ENCODE assay signal across 1 cellular context in genomic region chr15:43493687-43494472, GRCh38.
TF ChIP-seq lines count a peak whose summit lies in the region.

No MANE protein-coding gene starts in this region.

TF ChIP-seq in K562, 482 proteins besides CTCF, POLR2A, EP300 and RAD21 (continued from another document and continues in another):
- TF ChIP-seq REST (CRISPR knock-in tag; IDR thresholded peaks at IDR 0.05; ENCODE audit: low read depth) (no peak), PTRF (tag; IDR thresholded peaks at IDR 0.05) (no peak), RBM15 (IDR thresholded peaks at IDR 0.05; ENCODE audit: insufficient read depth, low read length) (no peak), BCLAF1 (IDR thresholded peaks at IDR 0.05; ENCODE audit: borderline replicate concordance in 1 of 2, control insufficient read depth in 1 of 2, low read depth in 2 of 2, low read length in 1 of 2) (no peak), DMBX1 (CRISPR knock-in tag; IDR thresholded peaks at IDR 0.05; ENCODE audit: borderline replicate concordance) (0 out of 2 replicates have a peak, but pooled peaks have one; percentile 30), MAX (CRISPR knock-in tag; IDR thresholded peaks at IDR 0.05) (no peak), NCOA4 (IDR thresholded peaks at IDR 0.05; ENCODE audit: partially characterized antibody) (no peak), ZNF699 (CRISPR knock-in tag; IDR thresholded peaks at IDR 0.05; ENCODE audit: insufficient replicate concordance) (no peak), GATA2 (CRISPR knock-in tag; IDR thresholded peaks at IDR 0.05) (no peak), RCOR1 (IDR thresholded peaks at IDR 0.05; ENCODE audit: borderline replicate concordance in 1 of 2, low read depth in 2 of 2, low read length in 2 of 2) (peak in 1 of 2 experiments; percentile 47; a peak in 1 of 4 replicates), BRF1 (IDR thresholded peaks at IDR 0.05; ENCODE audit: borderline replicate concordance, extremely low read depth, insufficient read length) (no peak), HEY1 (CRISPR knock-in tag; IDR thresholded peaks at IDR 0.05; ENCODE audit: borderline replicate concordance) (no peak), RBFOX2 (IDR thresholded peaks at IDR 0.05; ENCODE audit: low read depth, low read length) (no peak), SIN3A (IDR thresholded peaks at IDR 0.05; ENCODE audit: borderline replicate concordance in 2 of 2, control insufficient read depth in 1 of 2, low read depth in 2 of 2, low read length in 2 of 2) (no peak), ZFX (CRISPR knock-in tag; IDR thresholded peaks at IDR 0.05) (no peak), NBN (IDR thresholded peaks at IDR 0.05; ENCODE audit: low read depth) (0 out of 2 replicates have a peak, but pooled peaks have one; percentile 27), ADNP (tag; IDR thresholded peaks at IDR 0.05) (no peak), CBFA2T3 (IDR thresholded peaks at IDR 0.05) (0 out of 2 replicates have a peak, but pooled peaks have one; percentile 5), GTF2B (IDR thresholded peaks at IDR 0.05; ENCODE audit: extremely low read depth, insufficient read length) (no peak), MCM5 (IDR thresholded peaks at IDR 0.05; ENCODE audit: low read depth) (no peak), ZBTB9 (CRISPR knock-in tag; IDR thresholded peaks at IDR 0.05) (0 out of 2 replicates have a peak, but pooled peaks have one; percentile 48), TCF7L2 (IDR thresholded peaks at IDR 0.05; ENCODE audit: low read depth, low read length) (no peak), NFE2 (IDR thresholded peaks at IDR 0.05; ENCODE audit: low read depth) (peak; percentile 63), ATF4 (CRISPR knock-in tag; IDR thresholded peaks at IDR 0.05) (no peak), TSHZ1 (CRISPR knock-in tag; IDR thresholded peaks at IDR 0.05) (no peak), ZNF584 (CRISPR knock-in tag; IDR thresholded peaks at IDR 0.05; ENCODE audit: low read depth) (no peak), KDM1A (IDR thresholded peaks at IDR 0.05) (peak; percentile 50 to 55; a peak in 2 of 4 replicates), UBTF (IDR thresholded peaks at IDR 0.05; ENCODE audit: borderline replicate concordance in 1 of 2, low read depth in 2 of 2, low read length in 2 of 2) (no peak), POLR2AphosphoS5 (IDR thresholded peaks at IDR 0.05; ENCODE audit: control insufficient read depth, insufficient read depth, low read depth, low read length) (no peak), NKRF (IDR thresholded peaks at IDR 0.05; ENCODE audit: borderline replicate concordance) (no peak), BRD4 (IDR thresholded peaks at IDR 0.05) (no peak), MLLT1 (IDR thresholded peaks at IDR 0.05) (no peak), GATAD2B (IDR thresholded peaks at IDR 0.05; ENCODE audit: borderline replicate concordance) (no peak), ZNF830 (CRISPR knock-in tag; IDR thresholded peaks at IDR 0.05) (no peak), ETV6 (IDR thresholded peaks at IDR 0.05; ENCODE audit: borderline replicate concordance in 1 of 2, low read depth in 2 of 2, low read length in 1 of 2) (no peak), ETV6 (CRISPR knock-in tag; IDR thresholded peaks at IDR 0.05; ENCODE audit: borderline replicate concordance) (no peak), NR4A1 (CRISPR knock-in tag; IDR thresholded peaks at IDR 0.05) (no peak), NR4A1 (tag; IDR thresholded peaks at IDR 0.05) (no peak), ARID1B (IDR thresholded peaks at IDR 0.05) (0 out of 2 replicates have a peak, but pooled peaks have one; percentile 28), JUN (IDR thresholded peaks at IDR 0.05; ENCODE audit: borderline replicate concordance, low read depth, low read length) (no peak), JUN (CRISPR knock-in tag; IDR thresholded peaks at IDR 0.05; ENCODE audit: borderline replicate concordance) (no peak), COPS2 (conservative IDR thresholded peaks at IDR 0.05) (no peak)
